Comparison of ENCODE assay signal across 1 cellular context in the genomic region with DNA sequence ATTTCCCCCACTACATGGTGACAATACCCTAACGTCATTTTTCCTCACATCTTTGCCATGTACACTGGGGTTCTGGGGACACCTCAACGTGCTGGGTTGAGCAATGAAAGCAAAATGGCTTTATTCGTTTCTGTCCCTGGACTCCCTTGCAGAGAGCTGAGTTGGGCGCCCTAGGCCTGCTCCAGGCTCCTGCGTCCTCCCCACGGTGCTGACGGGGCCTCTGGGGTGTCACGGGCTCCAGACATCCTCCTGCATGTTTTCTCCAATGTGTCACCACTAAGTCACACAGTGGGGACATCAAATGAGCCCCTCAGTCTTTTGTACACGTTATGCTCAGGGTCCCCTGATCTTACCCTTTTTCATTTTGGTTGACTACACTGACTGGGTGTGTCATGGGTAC.
A peak's percentile ranks its signal among the peaks of the same experiment; 100 is the strongest.
TF ChIP-seq lines count a peak whose summit lies in the region.

No MANE protein-coding gene starts in this region.

TF ChIP-seq in HepG2, 621 proteins besides CTCF, POLR2A, EP300 and RAD21 (continued from another document):
- TF ChIP-seq ZSCAN20 (CRISPR knock-in tag; IDR thresholded peaks at IDR 0.05; ENCODE audit: borderline replicate concordance) (0 out of 2 replicates have a peak, but pooled peaks have one; percentile 31), ZNF263 (CRISPR knock-in tag; IDR thresholded peaks at IDR 0.05) (0 out of 2 replicates have a peak, but pooled peaks have one; percentile 16), ZNF850 (CRISPR knock-in tag; conservative IDR thresholded peaks at IDR 0.05) (no peak)
